ENCODE assay signal across 1 cellular context in genomic region chr5:146048994-146049703, GRCh38.
TF ChIP-seq lines count a peak whose summit lies in the region.

No MANE protein-coding gene starts in this region.

TF ChIP-seq in IMR-90, 13 proteins besides CTCF, POLR2A, EP300 and RAD21 (continued from another document):
- TF ChIP-seq CHD1 (IDR thresholded peaks at IDR 0.05; ENCODE audit: low read depth, low read length) (no peak), MXI1 (IDR thresholded peaks at IDR 0.05; ENCODE audit: borderline replicate concordance, low read depth, low read length) (no peak), RCOR1 (IDR thresholded peaks at IDR 0.05; ENCODE audit: insufficient replicate concordance, low read length) (no peak), ELK1 (IDR thresholded peaks at IDR 0.05; ENCODE audit: borderline replicate concordance, low read depth, low read length) (no peak), CEBPB (IDR thresholded peaks at IDR 0.05; ENCODE audit: low read depth, low read length) (peak; percentile 76)
